1 cellular context compared by ENCODE assay signal in the genomic region with DNA sequence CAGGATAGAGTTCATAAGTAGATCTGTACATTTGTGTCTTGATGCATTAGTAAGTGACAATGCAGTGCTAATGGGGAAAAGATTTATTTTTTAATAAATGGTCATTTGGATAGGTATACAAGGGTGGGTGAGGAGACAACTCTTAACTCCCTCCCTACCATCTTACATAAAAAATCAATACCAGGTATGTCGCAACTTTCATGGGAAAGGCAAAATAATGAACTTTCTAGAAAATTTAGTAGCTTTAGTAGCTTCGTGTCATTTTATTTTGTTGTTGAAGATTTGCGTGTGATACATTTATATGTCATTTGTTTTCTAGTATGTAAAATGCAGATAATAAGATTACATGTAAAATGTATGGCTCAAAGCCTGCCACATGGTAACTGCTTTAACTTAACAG.
TF ChIP-seq lines count a peak whose summit lies in the region.

No MANE protein-coding gene starts in this region.

TF ChIP-seq in IMR-90, 13 proteins besides CTCF, POLR2A, EP300 and RAD21 (continued from another document):
- TF ChIP-seq, protein P1, sequence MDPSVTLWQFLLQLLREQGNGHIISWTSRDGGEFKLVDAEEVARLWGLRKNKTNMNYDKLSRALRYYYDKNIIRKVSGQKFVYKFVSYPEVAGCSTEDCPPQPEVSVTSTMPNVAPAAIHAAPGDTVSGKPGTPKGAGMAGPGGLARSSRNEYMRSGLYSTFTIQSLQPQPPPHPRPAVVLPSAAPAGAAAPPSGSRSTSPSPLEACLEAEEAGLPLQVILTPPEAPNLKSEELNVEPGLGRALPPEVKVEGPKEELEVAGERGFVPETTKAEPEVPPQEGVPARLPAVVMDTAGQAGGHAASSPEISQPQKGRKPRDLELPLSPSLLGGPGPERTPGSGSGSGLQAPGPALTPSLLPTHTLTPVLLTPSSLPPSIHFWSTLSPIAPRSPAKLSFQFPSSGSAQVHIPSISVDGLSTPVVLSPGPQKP (IDR thresholded peaks at IDR 0.05; ENCODE audit: borderline replicate concordance, low read depth, low read length), result no peak
- TF ChIP-seq CHD1 (IDR thresholded peaks at IDR 0.05; ENCODE audit: low read depth, low read length), result no peak
- TF ChIP-seq, protein P2, sequence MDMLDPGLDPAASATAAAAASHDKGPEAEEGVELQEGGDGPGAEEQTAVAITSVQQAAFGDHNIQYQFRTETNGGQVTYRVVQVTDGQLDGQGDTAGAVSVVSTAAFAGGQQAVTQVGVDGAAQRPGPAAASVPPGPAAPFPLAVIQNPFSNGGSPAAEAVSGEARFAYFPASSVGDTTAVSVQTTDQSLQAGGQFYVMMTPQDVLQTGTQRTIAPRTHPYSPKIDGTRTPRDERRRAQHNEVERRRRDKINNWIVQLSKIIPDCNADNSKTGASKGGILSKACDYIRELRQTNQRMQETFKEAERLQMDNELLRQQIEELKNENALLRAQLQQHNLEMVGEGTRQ (IDR thresholded peaks at IDR 0.05; ENCODE audit: low read depth, low read length), result no peak
- TF ChIP-seq MXI1 (IDR thresholded peaks at IDR 0.05; ENCODE audit: borderline replicate concordance, low read depth, low read length), result no peak
- no peak for TF ChIP-seq RFX5 (IDR thresholded peaks at IDR 0.05; ENCODE audit: low read depth, low read length)
